In the genomic region with DNA sequence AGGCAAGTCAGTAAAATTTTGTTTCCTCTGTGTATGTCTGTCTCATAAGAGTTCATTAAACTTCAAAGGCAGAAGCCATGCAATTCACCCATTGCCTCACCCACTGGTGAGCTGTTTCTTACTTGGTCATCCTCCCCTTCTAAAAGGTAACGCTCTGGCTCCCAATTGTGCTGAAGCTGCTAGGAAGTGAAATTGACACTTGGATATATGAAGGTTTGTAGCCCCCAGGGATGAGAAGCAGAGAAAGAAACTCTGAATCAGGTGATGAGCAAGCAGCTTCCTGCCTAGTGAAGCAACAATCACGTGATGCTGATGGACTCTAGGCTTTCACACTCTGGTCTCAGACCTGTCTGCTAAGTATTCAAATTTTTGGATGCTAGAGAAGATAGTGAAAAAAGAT, we compare ENCODE assay signal across 9 cellular contexts.
DNase-seq lines count a peak whose midpoint lies in the region; ATAC-seq and TF ChIP-seq lines count a peak whose summit lies in the region.
"Had no signal": no experiment of that assay in that cellular context is flagged by ENCODE, and none has a peak within 500 bp of the region (broad histone marks: within the 10 kb centered on the region; RNA-seq: fewer than 3 reads in every experiment).

No MANE protein-coding gene starts in this region.

- no peak overlapping the region for H3K4me3 ChIP-seq in HAP-1
- no peak overlapping the region for H3K4me3 ChIP-seq in Caco-2 (ENCODE audit: low read depth, low read length)

- H3K4me1 ChIP-seq in HAP-1 (peaks cover 6% of the 10 kb centered on the region; the same call in 1 of the 2 replicates), Caco-2 (no peaks in the 10 kb centered on the region; the same call in 1 of the 2 replicates)

- no peak for TF ChIP-seq CTCF in Caco-2 (IDR thresholded peaks at IDR 0.05; ENCODE audit: insufficient read depth in 1 of 2, low read depth in 1 of 2, low read length in 1 of 2, severe bottlenecking in 1 of 2, unreplicated experiment in 1 of 2)

- H3K36me3 ChIP-seq in HAP-1 (replicated peaks) (no peaks in the 10 kb centered on the region), Caco-2 (ENCODE audit: control insufficient read depth, insufficient read depth, low read length) (no peaks in the 10 kb centered on the region)

- CTCF ChIA-PET in Caco-2 (lab: Charles Lee), result interaction anchor here (0.7 kb wide), 1 partner anchor 111 kb away, joined by 3 read pairs; no protein-coding TSS in a partner anchor

- in situ Hi-C loops in HAP-1 (cut with MboI; ENCODE audit: low sequenced_read_pairs), result no loop called here

- no peaks in the 10 kb centered on the region for H3K36me3 Mint-ChIP-seq in activated T-helper 17 cell treated with anti-CD3 and anti-CD28 coated beads, Interleukin-2, amount 50 U/mL, for 72 hours (ENCODE audit: low read depth)
- H3K36me3 Mint-ChIP-seq in natural killer cell treated with Interleukin-12 subunit alpha and Interleukin-12 subunit beta and Interleukin-15 and Interleukin-18, amount 100 ng/mL, for 72 hours, result no peaks in the 10 kb centered on the region
- H3K36me3 Mint-ChIP-seq in Caco-2 (ENCODE audit: insufficient read depth, unreplicated experiment), result peaks cover 5% of the 10 kb centered on the region

- no peaks in the 10 kb centered on the region; the same call in 1 of the 2 replicates for H3K27me3 ChIP-seq in HAP-1 (ENCODE audit: low read depth)
- H3K27me3 ChIP-seq in Caco-2 (replicated peaks; ENCODE audit: control insufficient read depth, insufficient read depth, low read length), result no peaks in the 10 kb centered on the region

- BruUV-seq in Caco-2 (replicated peaks; lab: Mats Ljungman, UMichigan), result no TSS peak

- H3K27me3 Mint-ChIP-seq in activated T-helper 17 cell treated with anti-CD3 and anti-CD28 coated beads, Interleukin-2, amount 50 U/mL, for 72 hours, result no peaks in the 10 kb centered on the region
- H3K27me3 Mint-ChIP-seq in natural killer cell treated with Interleukin-12 subunit alpha and Interleukin-12 subunit beta and Interleukin-15 and Interleukin-18, amount 100 ng/mL, for 72 hours, result peaks cover 0 to 1% of the 10 kb centered on the region in 2 donors
- no peaks in the 10 kb centered on the region for H3K27me3 Mint-ChIP-seq in Caco-2 (ENCODE audit: insufficient read depth, unreplicated experiment)

- H3K9me3 ChIP-seq in HAP-1 (no peaks in the 10 kb centered on the region), Caco-2 (no peaks in the 10 kb centered on the region)

- H3K4me3 Mint-ChIP-seq in activated T-helper 17 cell treated with anti-CD3 and anti-CD28 coated beads, Interleukin-2, amount 50 U/mL, for 72 hours, result peak overlapping the region; percentile 28
- peak overlapping the region; percentile 2 for H3K4me3 Mint-ChIP-seq in natural killer cell treated with Interleukin-12 subunit alpha and Interleukin-12 subunit beta and Interleukin-15 and Interleukin-18, amount 100 ng/mL, for 72 hours
- H3K4me3 Mint-ChIP-seq in Caco-2 (ENCODE audit: unreplicated experiment), result no peak overlapping the region

- H3K9me3 Mint-ChIP-seq in activated T-helper 17 cell treated with anti-CD3 and anti-CD28 coated beads, Interleukin-2, amount 50 U/mL, for 72 hours, result no peaks in the 10 kb centered on the region
- H3K9me3 Mint-ChIP-seq in natural killer cell treated with Interleukin-12 subunit alpha and Interleukin-12 subunit beta and Interleukin-15 and Interleukin-18, amount 100 ng/mL, for 72 hours, result no peaks in the 10 kb centered on the region
- H3K9me3 Mint-ChIP-seq in Caco-2 (ENCODE audit: unreplicated experiment), result no peaks in the 10 kb centered on the region

- H3K27ac Mint-ChIP-seq in activated T-helper 17 cell treated with anti-CD3 and anti-CD28 coated beads, Interleukin-2, amount 50 U/mL, for 72 hours, result peak overlapping the region; percentile 47
- peak overlapping the region in 1 of 2 donors; percentile 43 for H3K27ac Mint-ChIP-seq in natural killer cell treated with Interleukin-12 subunit alpha and Interleukin-12 subunit beta and Interleukin-15 and Interleukin-18, amount 100 ng/mL, for 72 hours
- no peak overlapping the region for H3K27ac Mint-ChIP-seq in Caco-2 (ENCODE audit: unreplicated experiment)

- POLR2A ChIA-PET in Caco-2 (lab: Charles Lee), result no interaction called here

- H3K4me1 Mint-ChIP-seq in activated T-helper 17 cell treated with anti-CD3 and anti-CD28 coated beads, Interleukin-2, amount 50 U/mL, for 72 hours, result peaks cover 26% of the 10 kb centered on the region
- peaks cover 37 to 39% of the 10 kb centered on the region in 2 donors for H3K4me1 Mint-ChIP-seq in natural killer cell treated with Interleukin-12 subunit alpha and Interleukin-12 subunit beta and Interleukin-15 and Interleukin-18, amount 100 ng/mL, for 72 hours (ENCODE audit: low read depth in 2 of 2)
- peaks cover 6% of the 10 kb centered on the region for H3K4me1 Mint-ChIP-seq in Caco-2 (ENCODE audit: low read depth, unreplicated experiment)

- intact Hi-C loops in Caco-2 (cut with micrococcal nuclease; ENCODE audit: unreplicated experiment), result no loop called here

- DNase-seq in NOMO-1 treated with DMSO at 0.1 percent for 48 hours (lab: John Stamatoyannopoulos, UW; ENCODE audit: unreplicated experiment) (peak; percentile 43), NOMO-1 treated with dmso at 0.1 percent for 144 hours (lab: John Stamatoyannopoulos, UW; ENCODE audit: unreplicated experiment) (no peak), HAP-1 (ENCODE audit: low spot score in 2 of 2) (no peak), NCI-H82 treated with DMSO at 0.1 percent for 48 hours (lab: John Stamatoyannopoulos, UW; ENCODE audit: unreplicated experiment) (no peak), Caco-2 (no peak)
- DNase-seq in natural killer cell treated with Interleukin-12 subunit alpha and Interleukin-12 subunit beta and Interleukin-15 and Interleukin-18, amount 100 ng/mL, for 72 hours (ENCODE audit: low spot score), result no peak
- DNase-seq: NCI-H1436 had no signal

- ATAC-seq in HG03108 (IDR thresholded peaks at IDR 0.05; ENCODE audit: unreplicated experiment), result peak; percentile 51
- ATAC-seq in activated T-helper 17 cell treated with anti-CD3 and anti-CD28 coated beads, Interleukin-2, amount 50 U/mL, for 72 hours (replicated peaks), result peak; percentile 49
- ATAC-seq in natural killer cell treated with Interleukin-12 subunit alpha and Interleukin-12 subunit beta and Interleukin-15 and Interleukin-18, amount 100 ng/mL, for 72 hours, result peak; percentile 52 to 62
